In genomic region chr11:70906101-70906500, GRCh38 we compare ENCODE assay signal across 15 cellular contexts.
A peak's percentile ranks its signal among the peaks of the same experiment; 100 is the strongest.
DNase-seq lines count a peak whose midpoint lies in the region; ATAC-seq and TF ChIP-seq lines count a peak whose summit lies in the region.
"Had no signal": no experiment of that assay in that cellular context is flagged by ENCODE, and none has a peak within 500 bp of the region (broad histone marks: within the 10 kb centered on the region; RNA-seq: fewer than 3 reads in every experiment).

No MANE protein-coding gene starts in this region.

- H3K4me1 ChIP-seq in lower lobe of right lung, result no peaks in the 10 kb centered on the region

- no peak for ATAC-seq in left cardiac atrium
- ATAC-seq in lower lobe of right lung, result no peak
- ATAC-seq in GM21717 (IDR thresholded peaks at IDR 0.05; ENCODE audit: unreplicated experiment), result no peak

- no peak overlapping the region for H3K27ac ChIP-seq in lower lobe of right lung
- H3K27ac ChIP-seq: BLaER1 had no signal

- H3K36me3 ChIP-seq in lower lobe of right lung, result no peaks in the 10 kb centered on the region
- H3K36me3 ChIP-seq: BLaER1 had no signal

- H3K27me3 ChIP-seq in lower lobe of right lung (ENCODE audit: low read depth), result no peaks in the 10 kb centered on the region
- H3K27me3 ChIP-seq: BLaER1 had no signal

- no peaks in the 10 kb centered on the region for H3K9me3 ChIP-seq in lower lobe of right lung
- H3K9me3 ChIP-seq: BLaER1 had no signal

- no peak overlapping the region for H3K4me3 ChIP-seq in lower lobe of right lung
- H3K4me3 ChIP-seq: BLaER1 had no signal

- intact Hi-C loops in cardiac septum (cut with DNase I) (no loop called here), left cardiac atrium (cut with DNase I) (no loop called here), lower lobe of right lung (cut with DNase I) (no loop called here), posterior vena cava (cut with DNase I) (no loop called here)

- DNase-seq in cardiac septum (ENCODE audit: low spot score) (peak; percentile 55), left cardiac atrium (no peak), lower lobe of right lung (peak; percentile 33), posterior vena cava (ENCODE audit: low spot score) (peak; percentile 76), GM10266 (ENCODE audit: extremely low spot score) (no peak)
- DNase-seq in activated naive CD4-positive, alpha-beta T cell treated with anti-CD3 and anti-CD28 coated beads, Interleukin-2, amount 50 U/mL, for 16 hours, result no peak
- DNase-seq: 8988T; CD4-positive, alpha-beta memory T cell; DMS153; DMS79; GDM1; GOT3; H9 had no signal

- TF ChIP-seq CTCF in lower lobe of right lung (IDR thresholded peaks at IDR 0.05) (no peak), GM10266 (IDR thresholded peaks at IDR 0.05; ENCODE audit: control insufficient read depth, insufficient read depth, low read depth, missing control alignments) (no peak)

Comparison
In these comparisons a context has a peak if more than half of its experiments do, and no peak if none do; other contexts are left out.
1. DNase-seq: peak in cardiac septum (single experiment), lower lobe of right lung (single experiment) and posterior vena cava (single experiment); none in left cardiac atrium (single experiment), activated naive CD4-positive, alpha-beta T cell treated with anti-CD3 and anti-CD28 coated beads, Interleukin-2, amount 50 U/mL, for 16 hours (single experiment) and GM10266 (single experiment).